1 cellular context compared by ENCODE assay signal in genomic region chr6:110816110-110816409, GRCh38.
A peak's percentile ranks its signal among the peaks of the same experiment; 100 is the strongest.
TF ChIP-seq lines count a peak whose summit lies in the region.

No MANE protein-coding gene starts in this region.

TF ChIP-seq in GM12878, 131 proteins besides CTCF, POLR2A, EP300 and RAD21 (continued from another document):
- no peak for TF ChIP-seq RELB (IDR thresholded peaks at IDR 0.05; ENCODE audit: low read depth)
- TF ChIP-seq BACH1 (IDR thresholded peaks at IDR 0.05; ENCODE audit: borderline replicate concordance) = no peak
- TF ChIP-seq IRF4 (IDR thresholded peaks at IDR 0.05; ENCODE audit: low read depth, low read length) = no peak
- TF ChIP-seq SIN3A (IDR thresholded peaks at IDR 0.05; ENCODE audit: low read depth, low read length) = no peak
- TF ChIP-seq ZBTB33 (IDR thresholded peaks at IDR 0.05) = no peak
- TF ChIP-seq PML (IDR thresholded peaks at IDR 0.05; ENCODE audit: low read length) = 0 out of 2 replicates have a peak, but pooled peaks have one; percentile 3
- no peak for TF ChIP-seq YY1 (IDR thresholded peaks at IDR 0.05; ENCODE audit: low read depth, low read length)
- TF ChIP-seq CHD1 (IDR thresholded peaks at IDR 0.05; ENCODE audit: low read depth, low read length) = no peak
- no peak for TF ChIP-seq RCOR1 (conservative IDR thresholded peaks at IDR 0.05; ENCODE audit: low read depth, low read length)
- TF ChIP-seq PBX3 (IDR thresholded peaks at IDR 0.05; ENCODE audit: insufficient replicate concordance, low read depth, low read length) = peak; percentile 11
- TF ChIP-seq CEBPZ (IDR thresholded peaks at IDR 0.05; ENCODE audit: low read depth, low read length) = 0 out of 2 replicates have a peak, but pooled peaks have one; percentile 3
- peak; percentile 71 for TF ChIP-seq TAF1 (IDR thresholded peaks at IDR 0.05; ENCODE audit: borderline replicate concordance, low read depth, low read length)
- no peak for TF ChIP-seq IRF3 (IDR thresholded peaks at IDR 0.05)
- 0 out of 2 replicates have a peak, but pooled peaks have one; percentile 29 for TF ChIP-seq MEF2A (IDR thresholded peaks at IDR 0.05; ENCODE audit: insufficient read depth, low read depth, low read length)
- no peak for TF ChIP-seq FOS (IDR thresholded peaks at IDR 0.05; ENCODE audit: borderline replicate concordance, extremely low read depth, insufficient read length)
- TF ChIP-seq JUNB (IDR thresholded peaks at IDR 0.05) = 0 out of 2 replicates have a peak, but pooled peaks have one; percentile 3
- no peak for TF ChIP-seq HSF1 (IDR thresholded peaks at IDR 0.05; ENCODE audit: low read depth, low read length)
